ENCODE assay signal across 21 cellular contexts in the genomic region with DNA sequence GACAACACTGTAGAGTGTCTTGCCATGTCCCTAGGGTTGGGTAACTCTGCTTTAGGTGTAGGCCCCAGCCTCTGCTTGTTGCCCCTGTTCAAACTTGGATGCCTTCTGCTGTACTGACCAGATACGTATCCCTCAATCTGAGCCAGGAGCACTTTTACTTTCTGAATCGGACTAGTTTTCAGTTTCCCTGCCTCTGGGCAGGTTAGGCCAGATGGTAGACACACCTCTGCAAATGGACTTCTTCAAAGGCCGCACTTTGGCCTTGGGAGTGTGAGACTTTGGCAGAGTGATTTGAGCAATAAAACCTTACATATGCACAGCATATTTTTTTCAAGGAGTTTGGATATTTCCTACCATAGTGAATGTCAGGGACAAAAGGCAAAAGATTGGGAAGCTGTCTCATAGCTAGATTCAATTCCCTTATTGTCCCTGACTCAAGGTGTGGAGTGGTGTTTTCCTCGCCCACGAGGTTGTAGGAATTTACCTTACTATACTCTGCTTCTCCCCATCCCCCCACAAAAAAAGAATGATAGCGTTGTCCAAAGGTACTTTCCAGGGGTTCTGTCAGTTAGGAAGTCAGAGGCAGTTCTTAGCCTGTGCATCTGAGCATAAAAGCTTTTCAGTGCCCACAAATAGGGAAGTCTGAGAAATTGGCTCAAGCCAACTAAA.
"Had no signal": no experiment of that assay in that cellular context is flagged by ENCODE, and none has a peak within 500 bp of the region (broad histone marks: within the 10 kb centered on the region; RNA-seq: fewer than 3 reads in every experiment).

No MANE protein-coding gene starts in this region.

- H3K27ac ChIP-seq: body of pancreas, dorsolateral prefrontal cortex, foreskin keratinocyte, neutrophil, sigmoid colon, spleen had no signal

- FAIRE-seq: kidney, TTC549, urothelium cell line had no signal

- H3K9me3 ChIP-seq: body of pancreas, neutrophil, sigmoid colon, spleen had no signal

- DNase-seq: activated CD4-positive, alpha-beta T cell treated with anti-CD3 and anti-CD28 coated beads, Interleukin-2, amount 10 ng/mL, durations not matched to agents 24 days and 14 days; activated CD4-positive, CD25-positive, alpha-beta regulatory T cell; activated CD8-positive, alpha-beta T cell treated with anti-CD3 and anti-CD28 coated beads for 36 hours; activated naive CD4-positive, alpha-beta T cell treated with Interleukin-2 at 50 U/mL for 16 hours; activated T-cell treated with anti-CD3 and anti-CD28 coated beads, Interleukin-2, amount 50 U/mL, for 1 hour; body of pancreas; caudate nucleus; dorsolateral prefrontal cortex; foreskin keratinocyte; glutamatergic neuron; kidney; left ventricle myocardium superior; natural killer cell; sigmoid colon; spleen; stimulated activated CD8-positive, alpha-beta memory T cell treated with anti-CD3 and anti-CD28 coated beads, Interleukin-4, amount 100 ng/mL, for 48 hours; stimulated activated naive CD4-positive, alpha-beta T cell had no signal

- H3K4me1 ChIP-seq: foreskin keratinocyte, spleen had no signal

- H3K4me3 ChIP-seq: body of pancreas, dorsolateral prefrontal cortex, sigmoid colon, spleen had no signal

- H3K27me3 ChIP-seq: body of pancreas, foreskin keratinocyte, neutrophil, sigmoid colon, spleen had no signal

- H3K36me3 ChIP-seq: neutrophil, sigmoid colon, spleen had no signal

- ATAC-seq: activated CD8-positive, alpha-beta T cell treated with anti-CD3 and anti-CD28 coated beads for 36 hours; activated T-helper 17 cell treated with anti-CD3 and anti-CD28 coated beads, Interleukin-2, amount 50 U/mL, for 72 hours; body of pancreas; left ventricle myocardium superior; natural killer cell had no signal
